21 cellular contexts compared by ENCODE assay signal in the genomic region with DNA sequence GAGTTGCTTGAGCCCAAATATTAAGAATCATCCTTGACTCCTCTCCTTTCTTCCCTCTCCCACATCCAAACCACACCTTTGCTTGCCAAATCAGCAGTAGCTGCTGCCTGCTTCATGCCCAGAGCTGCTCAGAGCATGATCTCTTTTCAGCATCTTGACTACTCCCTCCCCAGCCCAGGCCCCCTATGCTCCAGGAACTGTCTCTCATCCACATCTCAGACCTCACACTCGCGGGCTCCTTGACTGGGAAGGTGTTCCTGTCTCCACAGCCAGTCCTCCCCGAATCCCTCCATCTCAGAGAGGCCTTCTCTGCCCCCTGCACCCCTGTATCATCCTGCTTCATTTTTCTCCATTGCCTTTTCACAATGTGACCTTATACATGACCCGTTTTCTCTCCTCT.
"Had no signal": no experiment of that assay in that cellular context is flagged by ENCODE, and none has a peak within 500 bp of the region (broad histone marks: within the 10 kb centered on the region; RNA-seq: fewer than 3 reads in every experiment).

No MANE protein-coding gene starts in this region.

- DNase-seq: activated CD4-positive, alpha-beta T cell treated with anti-CD3 and anti-CD28 coated beads for 36 hours; activated naive CD4-positive, alpha-beta T cell treated with Interleukin-2 at 50 U/mL for 16 hours; anterior cingulate cortex; caudate nucleus; erythroblast; foreskin melanocyte; glutamatergic neuron; hypothalamus; left colon; nephron progenitor cell; nucleus accumbens; thyroid gland had no signal

- H3K4me1 Mint-ChIP-seq: mesothelial cell of epicardium, WTC11 had no signal

- H3K4me3 ChIP-seq: lung, SK-N-MC, thyroid gland had no signal

- H3K9me3 ChIP-seq: thyroid gland had no signal

- H3K36me3 Mint-ChIP-seq: brain; mesothelial cell of epicardium; stimulated activated memory B cell treated with anti-CD40 and anti-IgM and Interleukin-4, amounts not matched to agents 10 μg/mL and 1 μg/mL and 100 μg/mL, for 72 hours had no signal

- H3K27me3 Mint-ChIP-seq: brain had no signal

- ATAC-seq: activated CD4-positive, alpha-beta T cell treated with anti-CD3 and anti-CD28 coated beads for 36 hours; left colon; stimulated activated memory B cell treated with anti-CD40 and anti-IgM and Interleukin-4, amounts not matched to agents 10 μg/mL and 1 μg/mL and 100 μg/mL, for 72 hours; WTC11 had no signal

- H3K27ac ChIP-seq: SK-N-MC, thyroid gland had no signal

- H3K27me3 ChIP-seq: thyroid gland had no signal

- H3K4me1 ChIP-seq: thyroid gland had no signal

- H3K27ac Mint-ChIP-seq: activated CD4-positive, alpha-beta T cell treated with anti-CD3 and anti-CD28 coated beads for 36 hours; activated T-helper 2 cell treated with anti-CD3 and anti-CD28 coated beads, Interferon-gamma antibody, Interleukin-2, Interleukin-4, amounts not matched to agents 10 μg/mL and 5 μg/mL and 100 μg/mL, durations not matched to agents 14 hours and 24 hours and 36 hours; mesothelial cell of epicardium; nephron progenitor cell; progenitor cell of endocrine pancreas; stimulated activated memory B cell treated with anti-CD40 and anti-IgM and Interleukin-4, amounts not matched to agents 10 μg/mL and 1 μg/mL and 100 μg/mL, for 72 hours; T-helper 2 cell treated with Interferon-gamma antibody and Interleukin-4, amounts not matched to agents 5 μg/mL and 100 μg/mL, for 36 hours; WTC11 had no signal

- H3K4me3 Mint-ChIP-seq: activated CD4-positive, alpha-beta T cell treated with anti-CD3 and anti-CD28 coated beads for 36 hours; brain; mesothelial cell of epicardium; nephron progenitor cell; stimulated activated memory B cell treated with anti-CD40 and anti-IgM and Interleukin-4, amounts not matched to agents 10 μg/mL and 1 μg/mL and 100 μg/mL, for 72 hours; T-helper 2 cell treated with Interferon-gamma antibody and Interleukin-4, amounts not matched to agents 5 μg/mL and 100 μg/mL, for 36 hours; WTC11 had no signal

- H3K36me3 ChIP-seq: thyroid gland had no signal
